In genomic region chrX:17374619-17375360, GRCh38 we compare ENCODE assay signal across 9 cellular contexts. TPM values are rescaled to one million over a fixed set of nuclear protein-coding genes. Genes with fewer than 3 reads are reported as not detected.
DNase-seq lines count a peak whose midpoint lies in the region; ATAC-seq and TF ChIP-seq lines count a peak whose summit lies in the region.
"Had no signal": no experiment of that assay in that cellular context is flagged by ENCODE, and none has a peak within 500 bp of the region (broad histone marks: within the 10 kb centered on the region; RNA-seq: fewer than 3 reads in every experiment).

NHS (plus strand) TSS chrX:17375200; CDS start chrX:17375758, 558 bp downstream.

- H3K36me3 ChIP-seq in SJSA1, result no peaks in the 10 kb centered on the region
- no peaks in the 10 kb centered on the region for H3K36me3 ChIP-seq in fibroblast of lung (ENCODE audit: control insufficient read depth, insufficient read depth, low read length)
- H3K36me3 ChIP-seq: neutrophil had no signal

- no peaks in the 10 kb centered on the region for H3K27me3 ChIP-seq in SJSA1 (replicated peaks)
- H3K27me3 ChIP-seq in fibroblast of lung (ENCODE audit: control insufficient read depth, insufficient read depth, low read length), result no peaks in the 10 kb centered on the region

- H3K79me2 ChIP-seq in fibroblast of lung (ENCODE audit: control insufficient read depth, insufficient read depth, low read length), result no peaks in the 10 kb centered on the region

- peak; percentile 68 for DNase-seq in HT1080 (ENCODE audit: low read depth)
- DNase-seq in SJSA1 (ENCODE audit: low read depth in 1 of 2, low spot score in 2 of 2), result peak; percentile 38 to 77
- DNase-seq in fibroblast of lung (ENCODE audit: low read depth in 2 of 2), result peak; percentile 75 to 78
- DNase-seq in myocyte (ENCODE audit: low read depth), result peak; percentile 27
- DNase-seq in activated gamma-delta T cell (lab: John Stamatoyannopoulos, UW), result no peak
- no peak for DNase-seq in activated CD4-positive, alpha-beta T cell treated with anti-CD3 and anti-CD28 coated beads for 4 hours

- H4K20me1 ChIP-seq in fibroblast of lung (ENCODE audit: control insufficient read depth, extremely low read depth, insufficient read depth, low read length), result no peaks in the 10 kb centered on the region

- peak within 1 kb of the TSS; percentile 88 for H3K4me2 ChIP-seq in fibroblast of lung (ENCODE audit: extremely low read depth, insufficient read depth, low read length)

- H2AFZ ChIP-seq in fibroblast of lung (ENCODE audit: low read length), result peak within 1 kb of the TSS; percentile 34

- H3K27ac ChIP-seq in C4-2B (no peak within 1 kb of the TSS), SJSA1 (no peak within 1 kb of the TSS), fibroblast of lung (ENCODE audit: insufficient read depth, low read length) (peak within 1 kb of the TSS; percentile 34)
- H3K27ac ChIP-seq: neutrophil had no signal

- peak; percentile 45 for TF ChIP-seq CTCF in C4-2B (conservative IDR thresholded peaks at IDR 0.05)
- TF ChIP-seq CTCF in fibroblast of lung (conservative IDR thresholded peaks at IDR 0.05 in 1 of 2, IDR thresholded peaks at IDR 0.05 in 1 of 2; ENCODE audit: low read depth in 1 of 2, low read length in 2 of 2), result peak; percentile 17 to 43

- ATAC-seq in HG02588 (IDR thresholded peaks at IDR 0.05; ENCODE audit: unreplicated experiment), result no peak

- peaks cover 9% of the 10 kb centered on the region; the same call in 1 of the 2 replicates for H3K4me1 ChIP-seq in SJSA1 (replicated peaks)
- H3K4me1 ChIP-seq in fibroblast of lung (ENCODE audit: control insufficient read depth, extremely low read depth, insufficient read depth, low read length), result no peaks in the 10 kb centered on the region

- H3K9me3 ChIP-seq in SJSA1 (replicated peaks) (no peaks in the 10 kb centered on the region), fibroblast of lung (ENCODE audit: control insufficient read depth, insufficient read depth, low read depth, low read length) (no peaks in the 10 kb centered on the region)
- H3K9me3 ChIP-seq: neutrophil had no signal

- H3K4me3 ChIP-seq in SJSA1 (peak within 1 kb of the TSS; percentile 56), fibroblast of lung (replicated peaks in 1 of 4; ENCODE audit: control extremely low read depth in 1 of 4, insufficient read depth in 1 of 4, low read depth in 3 of 4, low read length in 4 of 4) (peak within 1 kb of the TSS; percentile 49 to 75 (median 67))

- H3K9ac ChIP-seq in fibroblast of lung (ENCODE audit: insufficient read depth, low read length), result peak within 1 kb of the TSS; percentile 40

RNA-seq across cellular contexts. Expression of gene NHS, which starts in this region (rescaled TPM):
- 4.6 and 5.4 TPM in 2 replicates for total RNA-seq in HT1080 (2014; rRNA removed; shearing (Covaris generic))
- 3.3 and 4.2 TPM in 2 replicates for polyA plus RNA-seq in HT1080 (2015; cell fraction: cytosol; rRNA removed)
- 14.4 and 15.2 TPM in 2 replicates for polyA plus RNA-seq in HT1080 (2015; cell fraction: nucleus; rRNA removed)
- total RNA-seq in SJSA1 (2014; rRNA removed; shearing (Covaris generic)), result 1.3 and 2.6 TPM in 2 replicates
- total RNA-seq in fibroblast of lung (2.1 and 3.8 TPM in 2 replicates), myocyte (0.51 and 0.68 TPM in 2 replicates)
- 1.4 TPM in 2 replicates for polyA plus RNA-seq in fibroblast of lung
- 1.5 and 2.0 TPM in 2 replicates for polyA plus RNA-seq in fibroblast of lung (2012)
- 3.6 and 10.7 TPM in 2 replicates for polyA minus RNA-seq in fibroblast of lung (ENCODE audit: low replicate concordance)
- polyA plus RNA-seq in myocyte (2012), result 0.34 TPM

Comparison
In these comparisons a context has a peak if more than half of its experiments do, and no peak if none do; other contexts are left out.
1. Peak in DNase-seq in myocyte; RNA of the gene not detected or under 1 TPM.
2. DNase-seq: peak in HT1080 (single experiment), SJSA1 (2 of 2) and fibroblast of lung (2 of 2); none in activated gamma-delta T cell (single experiment) and activated CD4-positive, alpha-beta T cell treated with anti-CD3 and anti-CD28 coated beads for 4 hours (0 of 2).